8 cellular contexts compared by ENCODE assay signal in genomic region chr9:75051285-75051684, GRCh38.
"Had no signal": no experiment of that assay in that cellular context is flagged by ENCODE, and none has a peak within 500 bp of the region (broad histone marks: within the 10 kb centered on the region; RNA-seq: fewer than 3 reads in every experiment).

No MANE protein-coding gene starts in this region.

- DNase-seq: GM23248, GOT3, H7, HFFc6 had no signal

- H3K4me3 ChIP-seq: GM23248, HAP-1 had no signal

- H3K9me3 ChIP-seq: HAP-1 had no signal

- H3K27ac Mint-ChIP-seq: HFFc6, IgD-negative memory B cell had no signal

- H3K4me1 ChIP-seq: HAP-1 had no signal

- H3K9me3 Mint-ChIP-seq: HFFc6 had no signal

- H3K36me3 Mint-ChIP-seq: IgD-negative memory B cell had no signal

- ATAC-seq: HCT116 had no signal

- H3K9ac ChIP-seq: GM23248 had no signal

- H3K36me3 ChIP-seq: HAP-1 had no signal

- H2AFZ ChIP-seq: GM23248 had no signal

- H3K27ac ChIP-seq: GM23248, HL-60 had no signal

- H3K4me3 Mint-ChIP-seq: HFFc6, IgD-negative memory B cell had no signal

- H3K27me3 Mint-ChIP-seq: IgD-negative memory B cell had no signal
